Comparison of ENCODE assay signal across 12 cellular contexts in genomic region chr10:26557641-26558014, GRCh38.
DNase-seq lines count a peak whose midpoint lies in the region; ATAC-seq and TF ChIP-seq lines count a peak whose summit lies in the region.
"Had no signal": no experiment of that assay in that cellular context is flagged by ENCODE, and none has a peak within 500 bp of the region (broad histone marks: within the 10 kb centered on the region; RNA-seq: fewer than 3 reads in every experiment).

No MANE protein-coding gene starts in this region.

- no peaks in the 10 kb centered on the region for H3K9me3 Mint-ChIP-seq in natural killer cell
- H3K9me3 Mint-ChIP-seq in natural killer cell treated with Interleukin-12 subunit alpha and Interleukin-12 subunit beta and Interleukin-15 and Interleukin-18, amount 100 ng/mL, for 72 hours: no peaks in the 10 kb centered on the region
- H3K9me3 Mint-ChIP-seq: dendritic cell treated with granulocyte-macrophage colony-stimulating factor and Interleukin-4, amounts not matched to agents 40 ng/mL and 50 ng/mL, for 4 days; nephron progenitor cell had no signal

- H3K4me1 Mint-ChIP-seq in natural killer cell: peaks cover 21 to 23% of the 10 kb centered on the region in 2 donors
- H3K4me1 Mint-ChIP-seq in natural killer cell treated with Interleukin-12 subunit alpha and Interleukin-12 subunit beta and Interleukin-15 and Interleukin-18, amount 100 ng/mL, for 72 hours (ENCODE audit: low read depth in 2 of 2): peaks cover 9 to 11% of the 10 kb centered on the region in 2 donors
- H3K4me1 Mint-ChIP-seq: nephron progenitor cell had no signal

- no peak for TF ChIP-seq CTCF in natural killer cell (IDR thresholded peaks at IDR 0.05)

- intact Hi-C loops in natural killer cell (cut with micrococcal nuclease): loop anchor here (1.0 to 5.0 kb wide), 2 partner anchors 222 to 680 kb away; no protein-coding TSS in a partner anchor

- DNase-seq in natural killer cell: no peak
- no peak for DNase-seq in natural killer cell treated with Interleukin-12 subunit alpha and Interleukin-12 subunit beta and Interleukin-15 and Interleukin-18, amount 100 ng/mL, for 72 hours (ENCODE audit: low spot score)
- peak; percentile 45 for DNase-seq in T1000 (lab: John Stamatoyannopoulos, UW)
- peak; percentile 56 for DNase-seq in kidney glomerular epithelial cell (lab: John Stamatoyannopoulos, UW)
- no peak for DNase-seq in iPS-NIHi11 (ENCODE audit: low spot score)
- DNase-seq in DMS153 (lab: John Stamatoyannopoulos, UW): no peak
- DNase-seq: left cardiac atrium, upper lobe of right lung had no signal

- no peak overlapping the region for H3K4me3 Mint-ChIP-seq in natural killer cell
- H3K4me3 Mint-ChIP-seq in natural killer cell treated with Interleukin-12 subunit alpha and Interleukin-12 subunit beta and Interleukin-15 and Interleukin-18, amount 100 ng/mL, for 72 hours: no peak overlapping the region
- H3K4me3 Mint-ChIP-seq: dendritic cell treated with granulocyte-macrophage colony-stimulating factor and Interleukin-4, amounts not matched to agents 40 ng/mL and 50 ng/mL, for 4 days; nephron progenitor cell had no signal

- H3K36me3 Mint-ChIP-seq in natural killer cell: peaks cover 22% of the 10 kb centered on the region
- H3K36me3 Mint-ChIP-seq in natural killer cell treated with Interleukin-12 subunit alpha and Interleukin-12 subunit beta and Interleukin-15 and Interleukin-18, amount 100 ng/mL, for 72 hours: peaks cover 14% of the 10 kb centered on the region

- no peaks in the 10 kb centered on the region for H3K27me3 Mint-ChIP-seq in natural killer cell (ENCODE audit: low read depth in 2 of 2)
- no peaks in the 10 kb centered on the region for H3K27me3 Mint-ChIP-seq in natural killer cell treated with Interleukin-12 subunit alpha and Interleukin-12 subunit beta and Interleukin-15 and Interleukin-18, amount 100 ng/mL, for 72 hours
- H3K27me3 Mint-ChIP-seq: dendritic cell treated with granulocyte-macrophage colony-stimulating factor and Interleukin-4, amounts not matched to agents 40 ng/mL and 50 ng/mL, for 4 days had no signal

- ATAC-seq in natural killer cell (no peak), HG02973 (IDR thresholded peaks at IDR 0.05; ENCODE audit: unreplicated experiment) (no peak), HG03175 (IDR thresholded peaks at IDR 0.05; ENCODE audit: unreplicated experiment) (no peak)
- no peak for ATAC-seq in natural killer cell treated with Interleukin-12 subunit alpha and Interleukin-12 subunit beta and Interleukin-15 and Interleukin-18, amount 100 ng/mL, for 72 hours

- peak overlapping the region; percentile 21 to 45 for H3K27ac Mint-ChIP-seq in natural killer cell
- peak overlapping the region in 1 of 2 donors; percentile 38 for H3K27ac Mint-ChIP-seq in natural killer cell treated with Interleukin-12 subunit alpha and Interleukin-12 subunit beta and Interleukin-15 and Interleukin-18, amount 100 ng/mL, for 72 hours
- H3K27ac Mint-ChIP-seq: dendritic cell treated with granulocyte-macrophage colony-stimulating factor and Interleukin-4, amounts not matched to agents 40 ng/mL and 50 ng/mL, for 4 days; nephron progenitor cell had no signal

Comparison
In these comparisons a context has a peak if more than half of its experiments do, and no peak if none do; other contexts are left out.
1. DNase-seq: peak in T1000 (single experiment) and kidney glomerular epithelial cell (single experiment); none in natural killer cell (single experiment), natural killer cell treated with Interleukin-12 subunit alpha and Interleukin-12 subunit beta and Interleukin-15 and Interleukin-18, amount 100 ng/mL, for 72 hours (single experiment), iPS-NIHi11 (single experiment) and DMS153 (single experiment).